1 cellular context compared by ENCODE assay signal in the genomic region with DNA sequence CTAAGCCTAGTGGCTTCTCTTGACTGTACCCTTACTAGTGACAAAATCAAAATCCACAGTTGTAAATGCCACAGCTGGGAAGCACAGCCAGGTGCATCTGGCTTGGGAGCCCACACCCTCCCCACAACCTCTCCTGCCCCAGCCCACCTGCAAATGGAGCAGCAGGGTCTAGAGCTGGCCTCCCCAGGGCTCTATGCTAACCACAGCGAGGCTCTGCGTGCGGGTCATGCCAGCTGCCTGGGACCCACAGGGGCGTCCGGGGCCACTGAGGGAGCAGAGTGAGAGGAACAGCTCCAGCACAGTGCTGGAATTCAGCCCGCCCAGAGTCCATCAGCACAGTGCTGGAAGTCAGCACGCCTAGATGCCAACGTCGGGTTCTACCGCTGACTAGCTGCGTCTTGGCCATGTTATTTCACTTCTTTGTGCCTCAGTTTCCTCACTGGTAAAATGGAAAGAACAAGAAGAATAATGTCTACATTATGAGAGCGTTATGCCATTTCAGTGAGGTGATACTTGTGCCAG.
TF ChIP-seq lines count a peak whose summit lies in the region.

No MANE protein-coding gene starts in this region.

TF ChIP-seq in WTC11, 78 proteins besides CTCF, POLR2A, EP300 and RAD21 (continued from another document):
- TF ChIP-seq RORB (CRISPR knock-in tag; IDR thresholded peaks at IDR 0.05) (no peak), E2F1 (CRISPR knock-in tag; IDR thresholded peaks at IDR 0.05) (no peak), PREB (CRISPR knock-in tag; IDR thresholded peaks at IDR 0.05; ENCODE audit: borderline replicate concordance) (no peak), MYBL2 (CRISPR knock-in tag; IDR thresholded peaks at IDR 0.05) (no peak), OVOL2 (CRISPR knock-in tag; IDR thresholded peaks at IDR 0.05; ENCODE audit: borderline replicate concordance) (no peak), CBFB (CRISPR knock-in tag; IDR thresholded peaks at IDR 0.05; ENCODE audit: low read depth) (no peak), ARID4B (CRISPR knock-in tag; IDR thresholded peaks at IDR 0.05; ENCODE audit: borderline replicate concordance) (no peak), ZBTB43 (CRISPR knock-in tag; IDR thresholded peaks at IDR 0.05) (no peak)
- TF ChIP-seq, protein P1, sequence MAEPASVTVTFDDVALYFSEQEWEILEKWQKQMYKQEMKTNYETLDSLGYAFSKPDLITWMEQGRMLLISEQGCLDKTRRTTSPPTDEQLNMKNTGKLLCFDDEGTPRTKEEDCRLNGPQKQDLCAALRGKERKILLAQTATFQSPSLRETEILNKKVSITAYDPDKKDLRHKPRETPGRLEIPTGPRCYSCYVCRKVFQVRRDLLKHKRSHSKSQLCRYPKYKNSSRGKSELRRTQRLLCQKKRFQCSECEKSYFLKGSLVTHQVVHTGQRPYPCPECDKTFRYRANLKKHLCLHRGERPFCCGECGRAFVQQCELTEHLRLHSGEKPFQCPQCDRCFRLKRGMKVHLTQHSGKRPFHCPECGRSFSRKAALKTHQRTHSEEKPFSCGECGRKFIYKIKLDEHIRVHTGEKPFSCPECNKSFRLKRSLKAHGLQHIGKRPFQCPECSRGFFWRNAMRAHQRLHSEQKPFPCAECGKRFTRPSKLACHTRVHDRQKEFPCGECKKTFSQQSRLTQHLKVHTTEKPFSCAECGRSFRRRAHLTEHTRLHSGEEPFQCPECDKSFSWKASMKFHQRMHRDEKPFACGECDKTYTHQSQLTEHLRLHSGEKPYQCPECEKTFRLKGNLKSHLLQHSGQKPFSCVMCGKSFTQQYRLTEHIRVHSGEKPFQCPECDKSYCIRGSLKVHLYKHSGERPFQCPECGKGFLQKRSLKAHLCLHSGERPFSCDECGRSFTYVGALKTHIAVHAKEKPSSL (CRISPR knock-in tag; conservative IDR thresholded peaks at IDR 0.05) = no peak
